In genomic region chr15:52567886-52568568, GRCh38 we compare ENCODE assay signal across 8 cellular contexts. TPM values are rescaled to one million over a fixed set of nuclear protein-coding genes. Genes with fewer than 3 reads are reported as not detected.
DNase-seq lines count a peak whose midpoint lies in the region; ATAC-seq, FAIRE-seq and TF ChIP-seq lines count a peak whose summit lies in the region.

No MANE protein-coding gene starts in this region.

- H3K27ac ChIP-seq in esophagus muscularis mucosa (replicated peaks in 1 of 4) (peak overlapping the region; percentile 90 to 97 (median 92)), thymus (ENCODE audit: low read depth) (peak overlapping the region; percentile 90)

- H3K27ac Mint-ChIP-seq in natural killer cell = peak overlapping the region; percentile 90 to 97

- peak overlapping the region; percentile 94 for H3K4me3 Mint-ChIP-seq in natural killer cell

- no peak for TF ChIP-seq POLR2A in GM12892 (IDR thresholded peaks at IDR 0.05; ENCODE audit: low read depth, low read length)
- no peak for TF ChIP-seq POLR2A in esophagus muscularis mucosa (IDR thresholded peaks at IDR 0.05; ENCODE audit: low read depth)

- TF ChIP-seq EP300 in esophagus muscularis mucosa (IDR thresholded peaks at IDR 0.05) = no peak

- H3K36me3 ChIP-seq in esophagus muscularis mucosa = no peaks in the 10 kb centered on the region
- H3K36me3 ChIP-seq in thymus (ENCODE audit: control insufficient read depth, insufficient read depth) = no peaks in the 10 kb centered on the region

- H3K9me3 ChIP-seq in esophagus muscularis mucosa = no peaks in the 10 kb centered on the region
- no peaks in the 10 kb centered on the region for H3K9me3 ChIP-seq in thymus (ENCODE audit: control insufficient read depth)

- H3K4me1 ChIP-seq in esophagus muscularis mucosa (peaks cover 37 to 53% (median 51%) of the 10 kb centered on the region in 4 donors), thymus (ENCODE audit: control insufficient read depth, insufficient read depth, low read length) (peaks cover 15% of the 10 kb centered on the region)

- no peaks in the 10 kb centered on the region for H3K27me3 Mint-ChIP-seq in natural killer cell (ENCODE audit: low read depth in 2 of 2)

- ATAC-seq in natural killer cell (peak; percentile 6 to 43 (median 26)), HG03139 (IDR thresholded peaks at IDR 0.05; ENCODE audit: unreplicated experiment) (no peak)

- no peaks in the 10 kb centered on the region for H3K36me3 Mint-ChIP-seq in natural killer cell

- H3K4me3 ChIP-seq in esophagus muscularis mucosa = peak overlapping the region; percentile 69 to 92 (median 74)
- H3K4me3 ChIP-seq in thymus (ENCODE audit: low read length) = peak overlapping the region; percentile 70

- peak; percentile 46 for FAIRE-seq in GM12892 (lab: Jason Lieb, UNC)

- TF ChIP-seq CTCF in esophagus muscularis mucosa (IDR thresholded peaks at IDR 0.05) = no peak
- TF ChIP-seq CTCF in natural killer cell (IDR thresholded peaks at IDR 0.05) = no peak

- no peaks in the 10 kb centered on the region for H3K27me3 ChIP-seq in esophagus muscularis mucosa
- H3K27me3 ChIP-seq in thymus (ENCODE audit: control insufficient read depth, insufficient read depth) = no peaks in the 10 kb centered on the region

- H3K9me3 Mint-ChIP-seq in natural killer cell = no peaks in the 10 kb centered on the region

- DNase-seq in GM12892 (ENCODE audit: insufficient read length) = no peak
- DNase-seq in NCI-H2029 treated with DMSO at 0.1 percent for 48 hours (lab: John Stamatoyannopoulos, UW) = peak; percentile 26
- DNase-seq in activated T-cell treated with anti-CD3 and anti-CD28 coated beads for 48 hours (ENCODE audit: low read depth) = peak; percentile 38
- DNase-seq in esophagus muscularis mucosa (ENCODE audit: extremely low spot score) = no peak
- DNase-seq in natural killer cell = no peak
- DNase-seq in effector CD8-positive, alpha-beta T cell (lab: John Stamatoyannopoulos, UW) = no peak

- 2% methylated on average over 21 of the region's 21 CpGs for WGBS in esophagus muscularis mucosa
- WGBS in thymus = 5% methylated on average over 21 of the region's 21 CpGs

- intact Hi-C loops in esophagus muscularis mucosa (cut with DNase I) = loop anchor here (2.0 kb wide), 1 partner anchor 111 kb away; the partner anchor contains the start of gene ATOSA
- intact Hi-C loops in natural killer cell (cut with micrococcal nuclease) = loop anchor here (1.0 to 2.0 kb wide), 2 partner anchors 39 to 111 kb away; partner anchors contain the start of gene ATOSA

- H3K4me1 Mint-ChIP-seq in natural killer cell = peaks cover 32% of the 10 kb centered on the region in 2 donors

RNA-seq across cellular contexts. Expression of gene ARPP19, which starts 0.8 kb away (rescaled TPM):
- polyA plus RNA-seq in GM12892 (2012; ENCODE audit: missing spikeins) = 90.0 TPM
- total RNA-seq in esophagus muscularis mucosa (100 to 1,000 TPM; 141 to 201 (median 166) TPM), natural killer cell (100 to 1,000 TPM; 110 to 147 (median 121) TPM)
- 48.3 TPM for polyA plus RNA-seq in thymus

RNA-seq across cellular contexts. Expression of gene MYO5A, which starts 39.3 kb away (rescaled TPM):
- polyA plus RNA-seq in GM12892 (2012; ENCODE audit: missing spikeins) = 16.9 TPM
- total RNA-seq in esophagus muscularis mucosa (10 to 100 TPM; 22.0 to 37.4 (median 33.2) TPM), natural killer cell (10 to 100 TPM; 42.8 to 51.5 (median 44.4) TPM)
- polyA plus RNA-seq in thymus = 8.7 TPM

Comparison
In these comparisons a context has a peak if more than half of its experiments do, and no peak if none do; other contexts are left out.
1. DNase-seq: peak in NCI-H2029 treated with DMSO at 0.1 percent for 48 hours (single experiment) and activated T-cell treated with anti-CD3 and anti-CD28 coated beads for 48 hours (single experiment); none in GM12892 (single experiment), esophagus muscularis mucosa (single experiment), natural killer cell (single experiment) and effector CD8-positive, alpha-beta T cell (single experiment).